ENCODE assay signal across 1 cellular context in genomic region chr3:184154909-184155643, GRCh38.
TF ChIP-seq lines count a peak whose summit lies in the region.

Gene DVL3, plus strand, starts transcription at chr3:184155377. Its CDS starts 259 bp downstream, at chr3:184155636.

TF ChIP-seq in K562, 482 proteins besides CTCF, POLR2A, EP300 and RAD21 (continued from another document and continues in another):
- TF ChIP-seq SIN3A (IDR thresholded peaks at IDR 0.05; ENCODE audit: borderline replicate concordance in 2 of 2, control insufficient read depth in 1 of 2, low read depth in 2 of 2, low read length in 2 of 2) (0 out of 4 replicates have a peak, but pooled peaks of 1 of the 2 experiments have one; percentile 16), ARID3B (CRISPR knock-in tag; IDR thresholded peaks at IDR 0.05; ENCODE audit: borderline replicate concordance) (no peak), ZFX (CRISPR knock-in tag; IDR thresholded peaks at IDR 0.05) (peak; percentile 78), ZNF583 (CRISPR knock-in tag; IDR thresholded peaks at IDR 0.05) (no peak), ASH1L (IDR thresholded peaks at IDR 0.05; ENCODE audit: borderline replicate concordance, low read depth, partially characterized antibody) (no peak), REST (CRISPR knock-in tag; IDR thresholded peaks at IDR 0.05; ENCODE audit: low read depth) (no peak), CCAR2 (IDR thresholded peaks at IDR 0.05; ENCODE audit: low read depth, low read length) (no peak), TCF7 (IDR thresholded peaks at IDR 0.05; ENCODE audit: borderline replicate concordance) (no peak), MYBL2 (IDR thresholded peaks at IDR 0.05; ENCODE audit: low read depth) (no peak), MYBL2 (CRISPR knock-in tag; IDR thresholded peaks at IDR 0.05; ENCODE audit: borderline replicate concordance) (no peak), MTA1 (IDR thresholded peaks at IDR 0.05; ENCODE audit: borderline replicate concordance) (no peak), SMARCE1 (IDR thresholded peaks at IDR 0.05) (no peak), CBX8 (IDR thresholded peaks at IDR 0.05; ENCODE audit: borderline replicate concordance, extremely low read depth, low read depth, low read length, poor library complexity, severe bottlenecking) (no peak), TAF1 (IDR thresholded peaks at IDR 0.05; ENCODE audit: control insufficient read depth, extremely low read depth, insufficient read depth, low read length, severe bottlenecking) (peak; percentile 51), NCOA4 (IDR thresholded peaks at IDR 0.05; ENCODE audit: partially characterized antibody) (no peak), MECOM (CRISPR knock-in tag; IDR thresholded peaks at IDR 0.05) (no peak), KLF6 (CRISPR knock-in tag; IDR thresholded peaks at IDR 0.05; ENCODE audit: borderline replicate concordance) (no peak), FOXP4 (CRISPR knock-in tag; IDR thresholded peaks at IDR 0.05; ENCODE audit: borderline replicate concordance) (no peak), ATF6 (CRISPR knock-in tag; IDR thresholded peaks at IDR 0.05) (no peak), RERE (CRISPR knock-in tag; IDR thresholded peaks at IDR 0.05; ENCODE audit: borderline replicate concordance) (no peak), ZNF609 (CRISPR knock-in tag; IDR thresholded peaks at IDR 0.05; ENCODE audit: borderline replicate concordance) (no peak), ETS1 (conservative IDR thresholded peaks at IDR 0.05; ENCODE audit: control insufficient read depth, low read depth, low read length) (no peak; the same call in 1 of the 2 replicates), USF2 (CRISPR knock-in tag; IDR thresholded peaks at IDR 0.05) (no peak), POLR2G (IDR thresholded peaks at IDR 0.05; ENCODE audit: low read depth, low read length) (peak; percentile 84), ZNF77 (CRISPR knock-in tag; IDR thresholded peaks at IDR 0.05) (no peak), ZZZ3 (IDR thresholded peaks at IDR 0.05) (no peak), TCFL5 (CRISPR knock-in tag; conservative IDR thresholded peaks at IDR 0.05) (no peak), ZNF830 (CRISPR knock-in tag; IDR thresholded peaks at IDR 0.05) (no peak)
